ENCODE assay signal across 8 cellular contexts in the genomic region with DNA sequence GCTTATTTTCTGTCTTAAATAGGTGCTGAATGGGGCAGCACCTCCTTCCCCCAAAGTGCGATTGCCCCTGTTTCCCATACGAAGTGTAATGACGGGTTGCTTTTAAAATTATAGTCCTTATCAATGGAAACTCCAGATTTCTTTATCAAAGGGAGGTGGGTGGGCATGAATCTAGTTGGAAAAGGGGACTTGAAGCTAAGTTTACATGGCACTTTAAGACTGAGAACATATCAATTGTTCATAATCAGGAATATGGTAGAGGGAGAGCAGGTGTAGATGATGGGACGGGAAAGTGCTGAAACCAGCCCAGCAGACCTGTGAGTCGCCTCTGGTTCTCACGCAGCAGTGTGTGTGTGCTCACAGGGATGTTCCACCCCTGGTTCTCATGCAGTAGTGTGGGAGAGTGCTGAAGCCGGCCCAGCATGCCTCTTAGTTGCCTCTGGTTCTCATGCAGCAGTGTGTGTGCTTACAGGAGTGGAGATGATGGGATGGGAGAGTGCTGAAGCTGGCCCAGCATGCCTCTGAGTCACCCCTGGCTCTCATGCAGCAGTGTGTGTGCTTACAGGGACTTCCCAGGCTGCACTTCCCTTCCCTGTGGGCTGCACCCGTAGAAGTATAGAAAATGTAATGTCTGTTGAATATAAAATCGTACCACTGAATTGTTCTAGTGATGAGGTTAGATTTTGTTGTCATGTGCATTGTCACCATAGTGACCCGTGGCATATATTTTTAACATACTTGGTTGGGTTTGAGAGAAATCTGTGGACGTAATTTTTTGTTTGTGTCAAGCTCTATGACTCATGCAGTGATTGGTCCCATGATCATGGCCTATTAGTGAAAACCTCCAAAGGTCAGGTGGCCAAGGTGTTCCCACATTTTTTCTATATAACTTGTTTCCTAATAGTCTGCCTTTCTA. TPM values are rescaled to one million over a fixed set of nuclear protein-coding genes. Genes with fewer than 3 reads are reported as not detected.
A peak's percentile ranks its signal among the peaks of the same experiment; 100 is the strongest.
DNase-seq lines count a peak whose midpoint lies in the region; ATAC-seq and TF ChIP-seq lines count a peak whose summit lies in the region.

No MANE protein-coding gene starts in this region.

- DNase-seq in AG10803 (ENCODE audit: low read depth): peak; percentile 71
- peak; percentile 95 to 96 for DNase-seq in fibroblast of lung (ENCODE audit: low read depth in 2 of 2)
- no peak for DNase-seq in NCI-H748 (lab: John Stamatoyannopoulos, UW; ENCODE audit: unreplicated experiment)
- no peak for DNase-seq in stimulated activated naive CD4-positive, alpha-beta T cell (lab: John Stamatoyannopoulos, UW)
- DNase-seq in NCI-H345 (lab: John Stamatoyannopoulos, UW): no peak

- H3K9ac ChIP-seq in fibroblast of lung (ENCODE audit: insufficient read depth, low read length): no peak overlapping the region

- no peak overlapping the region for H3K4me3 Mint-ChIP-seq in stimulated activated naive CD8-positive, alpha-beta T cell treated with anti-CD3 and anti-CD28 coated beads, Interleukin-15, Interleukin-2, amounts not matched to agents 100 ng/mL and 50 ng/mL, for 24 hours

- no peaks in the 10 kb centered on the region for H3K79me2 ChIP-seq in fibroblast of lung (ENCODE audit: control insufficient read depth, insufficient read depth, low read length)

- H3K27me3 ChIP-seq in fibroblast of lung (ENCODE audit: control insufficient read depth, insufficient read depth, low read length): no peaks in the 10 kb centered on the region

- H3K4me1 ChIP-seq in fibroblast of lung (ENCODE audit: control insufficient read depth, extremely low read depth, insufficient read depth, low read length): peaks cover 14% of the 10 kb centered on the region

- peaks cover under 1% of the 10 kb centered on the region for H3K9me3 Mint-ChIP-seq in stimulated activated naive CD8-positive, alpha-beta T cell treated with anti-CD3 and anti-CD28 coated beads, Interleukin-15, Interleukin-2, amounts not matched to agents 100 ng/mL and 50 ng/mL, for 24 hours

- no peaks in the 10 kb centered on the region for H3K9me3 ChIP-seq in fibroblast of lung (ENCODE audit: control insufficient read depth, insufficient read depth, low read depth, low read length)

- no peaks in the 10 kb centered on the region for H3K27me3 Mint-ChIP-seq in stimulated activated naive CD8-positive, alpha-beta T cell treated with anti-CD3 and anti-CD28 coated beads, Interleukin-15, Interleukin-2, amounts not matched to agents 100 ng/mL and 50 ng/mL, for 24 hours

- TF ChIP-seq CTCF in AG10803 (conservative IDR thresholded peaks at IDR 0.05; ENCODE audit: low read length) (no peak), fibroblast of lung (conservative IDR thresholded peaks at IDR 0.05 in 1 of 2, IDR thresholded peaks at IDR 0.05 in 1 of 2; ENCODE audit: low read depth in 1 of 2, low read length in 2 of 2) (no peak)

- peak overlapping the region; percentile 52 for H3K4me2 ChIP-seq in fibroblast of lung (ENCODE audit: extremely low read depth, insufficient read depth, low read length)

- peak overlapping the region; percentile 68 for H3K27ac ChIP-seq in fibroblast of lung (ENCODE audit: insufficient read depth, low read length)

- H3K4me1 Mint-ChIP-seq in stimulated activated naive CD8-positive, alpha-beta T cell treated with anti-CD3 and anti-CD28 coated beads, Interleukin-15, Interleukin-2, amounts not matched to agents 100 ng/mL and 50 ng/mL, for 24 hours (ENCODE audit: low read depth): peaks cover 8% of the 10 kb centered on the region

- H3K4me3 ChIP-seq in AG10803 (ENCODE audit: low read length) (no peak overlapping the region), fibroblast of lung (replicated peaks in 1 of 4; ENCODE audit: control extremely low read depth in 1 of 4, insufficient read depth in 1 of 4, low read depth in 3 of 4, low read length in 4 of 4) (no peak overlapping the region)

- H3K36me3 ChIP-seq in fibroblast of lung (ENCODE audit: control insufficient read depth, insufficient read depth, low read length): no peaks in the 10 kb centered on the region

- no peaks in the 10 kb centered on the region for H4K20me1 ChIP-seq in fibroblast of lung (ENCODE audit: control insufficient read depth, extremely low read depth, insufficient read depth, low read length)

- ATAC-seq in GM19372 (IDR thresholded peaks at IDR 0.05; ENCODE audit: low read depth, unreplicated experiment) (peak; percentile 70), HG03575 (IDR thresholded peaks at IDR 0.05; ENCODE audit: extremely low read depth, insufficient number of reproducible peaks, low FRiP score, unreplicated experiment) (peak; percentile 60)

- H2AFZ ChIP-seq in fibroblast of lung (ENCODE audit: low read length): no peak overlapping the region

- peaks cover 68% of the 10 kb centered on the region for H3K36me3 Mint-ChIP-seq in stimulated activated naive CD8-positive, alpha-beta T cell treated with anti-CD3 and anti-CD28 coated beads, Interleukin-15, Interleukin-2, amounts not matched to agents 100 ng/mL and 50 ng/mL, for 24 hours (ENCODE audit: low read depth)

- peak overlapping the region; percentile 56 for H3K27ac Mint-ChIP-seq in stimulated activated naive CD8-positive, alpha-beta T cell treated with anti-CD3 and anti-CD28 coated beads, Interleukin-15, Interleukin-2, amounts not matched to agents 100 ng/mL and 50 ng/mL, for 24 hours

RNA-seq across cellular contexts. Expression of gene GPATCH2L, which starts 51.6 kb away (rescaled TPM):
- total RNA-seq in fibroblast of lung: 36.2 and 50.5 TPM in 2 replicates
- 18.3 and 19.4 TPM in 2 replicates for polyA plus RNA-seq in fibroblast of lung
- polyA plus RNA-seq in fibroblast of lung (2012): 11.4 and 13.7 TPM in 2 replicates
- polyA minus RNA-seq in fibroblast of lung (ENCODE audit: low replicate concordance): 31.4 and 32.1 TPM in 2 replicates

Comparison
In these comparisons a context has a peak if more than half of its experiments do, and no peak if none do; other contexts are left out.
1. DNase-seq: peak in AG10803 (single experiment) and fibroblast of lung (2 of 2); none in NCI-H748 (single experiment), stimulated activated naive CD4-positive, alpha-beta T cell (0 of 6) and NCI-H345 (single experiment).